ENCODE assay signal across 1 cellular context in genomic region chr17:40123811-40124114, GRCh38.
TF ChIP-seq lines count a peak whose summit lies in the region.

No MANE protein-coding gene starts in this region.

TF ChIP-seq in IMR-90, 13 proteins besides CTCF, POLR2A, EP300 and RAD21 (continued from another document):
- TF ChIP-seq ELK1 (IDR thresholded peaks at IDR 0.05; ENCODE audit: borderline replicate concordance, low read depth, low read length) (no peak), RFX5 (IDR thresholded peaks at IDR 0.05; ENCODE audit: low read depth, low read length) (no peak), FOS (IDR thresholded peaks at IDR 0.05; ENCODE audit: low read depth, low read length) (no peak), RCOR1 (IDR thresholded peaks at IDR 0.05; ENCODE audit: insufficient replicate concordance, low read length) (no peak), CEBPB (IDR thresholded peaks at IDR 0.05; ENCODE audit: low read depth, low read length) (no peak), MAFK (IDR thresholded peaks at IDR 0.05; ENCODE audit: low read depth, low read length) (no peak), BHLHE40 (IDR thresholded peaks at IDR 0.05; ENCODE audit: low read depth, low read length) (no peak), MAZ (IDR thresholded peaks at IDR 0.05; ENCODE audit: borderline replicate concordance, low read depth, low read length) (no peak), CHD1 (IDR thresholded peaks at IDR 0.05; ENCODE audit: low read depth, low read length) (no peak), NFE2L2 (IDR thresholded peaks at IDR 0.05; ENCODE audit: low read depth, low read length) (no peak)
- TF ChIP-seq, protein P1, sequence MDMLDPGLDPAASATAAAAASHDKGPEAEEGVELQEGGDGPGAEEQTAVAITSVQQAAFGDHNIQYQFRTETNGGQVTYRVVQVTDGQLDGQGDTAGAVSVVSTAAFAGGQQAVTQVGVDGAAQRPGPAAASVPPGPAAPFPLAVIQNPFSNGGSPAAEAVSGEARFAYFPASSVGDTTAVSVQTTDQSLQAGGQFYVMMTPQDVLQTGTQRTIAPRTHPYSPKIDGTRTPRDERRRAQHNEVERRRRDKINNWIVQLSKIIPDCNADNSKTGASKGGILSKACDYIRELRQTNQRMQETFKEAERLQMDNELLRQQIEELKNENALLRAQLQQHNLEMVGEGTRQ (IDR thresholded peaks at IDR 0.05; ENCODE audit: low read depth, low read length), result no peak
